In the genomic region with DNA sequence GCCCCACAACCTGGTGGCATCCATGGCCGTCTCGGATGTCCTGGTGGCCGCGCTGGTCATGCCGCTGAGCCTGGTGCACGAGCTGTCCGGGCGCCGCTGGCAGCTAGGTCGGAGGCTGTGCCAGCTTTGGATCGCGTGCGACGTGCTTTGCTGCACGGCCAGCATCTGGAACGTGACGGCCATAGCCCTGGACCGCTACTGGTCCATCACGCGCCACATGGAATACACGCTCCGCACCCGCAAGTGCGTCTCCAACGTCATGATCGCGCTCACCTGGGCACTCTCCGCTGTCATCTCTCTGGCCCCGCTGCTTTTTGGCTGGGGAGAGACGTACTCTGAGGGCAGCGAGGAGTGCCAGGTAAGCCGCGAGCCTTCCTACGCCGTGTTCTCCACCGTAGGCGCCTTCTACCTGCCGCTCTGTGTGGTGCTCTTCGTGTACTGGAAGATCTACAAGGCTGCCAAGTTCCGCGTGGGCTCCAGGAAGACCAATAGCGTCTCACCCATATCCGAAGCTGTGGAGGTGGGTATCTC, we compare ENCODE assay signal across 18 cellular contexts. TPM values are rescaled to one million over a fixed set of nuclear protein-coding genes. Genes with fewer than 3 reads are reported as not detected.
"Had no signal": no experiment of that assay in that cellular context is flagged by ENCODE, and none has a peak within 500 bp of the region (broad histone marks: within the 10 kb centered on the region; RNA-seq: fewer than 3 reads in every experiment).

No MANE protein-coding gene starts in this region.

- H3K4me3 Mint-ChIP-seq: activated CD4-positive, alpha-beta memory T cell treated with anti-CD3 and anti-CD28 coated beads for 36 hours; activated T-cell treated with anti-CD3 and anti-CD28 coated beads, Interleukin-2, amount 50 U/mL, for 24 hours; naive B cell; stimulated activated effector memory CD8-positive, alpha-beta T cell treated with anti-CD3 and anti-CD28 coated beads, Interleukin-12 subunit alpha, Interleukin-12 subunit beta, amount 100 ng/mL, for 72 hours had no signal

- H3K27ac Mint-ChIP-seq: activated CD4-positive, alpha-beta memory T cell treated with anti-CD3 and anti-CD28 coated beads for 36 hours; activated naive CD4-positive, alpha-beta T cell treated with anti-CD3 and anti-CD28 coated beads, Interleukin-2, amount 50 U/mL, for 72 hours; activated T-cell treated with anti-CD3 and anti-CD28 coated beads, Interleukin-2, amount 50 U/mL, for 24 hours; stimulated activated effector memory CD8-positive, alpha-beta T cell treated with anti-CD3 and anti-CD28 coated beads, Interleukin-12 subunit alpha, Interleukin-12 subunit beta, amount 100 ng/mL, for 72 hours had no signal

- H3K4me1 ChIP-seq: left lung, psoas muscle, spleen, thyroid gland had no signal

- H3K36me3 Mint-ChIP-seq: activated CD4-positive, alpha-beta memory T cell treated with anti-CD3 and anti-CD28 coated beads for 36 hours; activated naive CD4-positive, alpha-beta T cell treated with anti-CD3 and anti-CD28 coated beads, Interleukin-2, amount 50 U/mL, for 72 hours; naive B cell; stimulated activated effector memory CD8-positive, alpha-beta T cell treated with anti-CD3 and anti-CD28 coated beads, Interleukin-12 subunit alpha, Interleukin-12 subunit beta, amount 100 ng/mL, for 72 hours had no signal

- H3K4me1 Mint-ChIP-seq: naive B cell; stimulated activated effector memory CD8-positive, alpha-beta T cell treated with anti-CD3 and anti-CD28 coated beads, Interleukin-12 subunit alpha, Interleukin-12 subunit beta, amount 100 ng/mL, for 72 hours had no signal

- H3K9me3 Mint-ChIP-seq: stimulated activated effector memory CD8-positive, alpha-beta T cell treated with anti-CD3 and anti-CD28 coated beads, Interleukin-12 subunit alpha, Interleukin-12 subunit beta, amount 100 ng/mL, for 72 hours had no signal

- DNase-seq: activated CD4-positive, alpha-beta memory T cell treated with anti-CD3 and anti-CD28 coated beads for 36 hours; activated effector memory CD4-positive, alpha-beta T cell treated with Interleukin-2 at 50 U/mL for 16 hours; activated T-cell treated with anti-CD3 and anti-CD28 coated beads, Interleukin-2, amount 50 U/mL, for 24 hours; central memory CD4-positive, alpha-beta T cell; effector memory CD4-positive, alpha-beta T cell; mammary epithelial cell; naive B cell; psoas muscle; sigmoid colon; spleen; T-helper 9 cell; thyroid gland had no signal

- H3K9me3 ChIP-seq: left lung, neutrophil, psoas muscle, sigmoid colon, spleen, thyroid gland had no signal

- H3K27me3 ChIP-seq: thyroid gland had no signal

- H3K27ac ChIP-seq: epithelial cell of prostate, left lung, neutrophil, psoas muscle, sigmoid colon, spleen, thyroid gland had no signal

RNA-seq across cellular contexts. Expression of gene HTR5A, which starts 1.1 kb away (rescaled TPM):
- total RNA-seq: activated CD4-positive, alpha-beta memory T cell treated with anti-CD3 and anti-CD28 coated beads for 36 hours; activated naive CD4-positive, alpha-beta T cell treated with anti-CD3 and anti-CD28 coated beads, Interleukin-2, amount 50 U/mL, for 72 hours; left lung; mammary epithelial cell; psoas muscle; sigmoid colon; SK-MEL-5; spleen had no signal
